In the genomic region with DNA sequence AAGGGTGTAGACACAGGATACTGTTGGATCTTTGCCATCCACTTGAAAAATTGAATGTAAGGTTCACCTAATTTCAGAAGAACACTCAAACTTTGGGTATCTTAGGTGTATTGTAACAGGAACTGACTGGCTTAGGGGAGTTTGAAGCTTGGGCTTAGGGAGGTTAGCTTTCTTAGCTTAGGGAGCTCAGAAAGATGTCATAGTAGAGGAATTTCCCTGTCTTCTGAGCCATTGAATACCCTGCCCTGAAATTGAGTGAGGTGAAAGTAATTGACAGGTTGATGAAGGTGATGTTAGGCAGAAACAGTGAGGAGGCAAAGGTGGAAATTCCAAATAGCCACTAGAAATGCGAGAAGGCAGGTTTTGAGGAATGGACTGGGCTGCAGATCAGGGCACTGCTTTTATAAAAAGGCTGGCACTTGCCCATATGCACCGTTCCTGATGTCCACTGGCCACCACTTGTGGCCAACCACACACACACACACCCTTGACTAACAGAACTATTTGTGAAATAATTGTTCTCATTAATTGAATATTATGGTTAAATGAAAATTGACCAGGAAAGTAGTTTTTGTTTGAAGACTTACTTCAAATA, we compare ENCODE assay signal across 19 cellular contexts. TPM values are rescaled to one million over a fixed set of nuclear protein-coding genes. Genes with fewer than 3 reads are reported as not detected.
DNase-seq lines count a peak whose midpoint lies in the region; ATAC-seq and TF ChIP-seq lines count a peak whose summit lies in the region.
"Had no signal": no experiment of that assay in that cellular context is flagged by ENCODE, and none has a peak within 500 bp of the region (broad histone marks: within the 10 kb centered on the region; RNA-seq: fewer than 3 reads in every experiment).

No MANE protein-coding gene starts in this region.

- TF ChIP-seq CTCF in gastrocnemius medialis (IDR thresholded peaks at IDR 0.05 in 4 of 5, conservative IDR thresholded peaks at IDR 0.05 in 1 of 5): no peak

- H3K9me3 ChIP-seq in gastrocnemius medialis: no peaks in the 10 kb centered on the region
- H3K9me3 ChIP-seq: adrenal gland, vagina had no signal

- no peak for DNase-seq in activated T-cell treated with anti-CD3 and anti-CD28 coated beads, Interleukin-2, amount 50 U/mL, for 24 hours
- no peak for DNase-seq in activated T-cell treated with anti-CD3 and anti-CD28 coated beads, Interleukin-2, amount 50 U/mL, for 4 hours
- DNase-seq in left kidney (ENCODE audit: low read depth, low spot score) (peak; percentile 10), gastrocnemius medialis (no peak), NCI-H1417 (lab: John Stamatoyannopoulos, UW) (no peak), SKM-1 treated with dmso at 0.1 percent for 144 hours (lab: John Stamatoyannopoulos, UW; ENCODE audit: unreplicated experiment) (no peak)
- DNase-seq: ACHN; activated CD4-positive, alpha-beta T cell treated with anti-CD3 and anti-CD28 coated beads, Interleukin-2, amount 10 ng/mL, durations not matched to agents 7 days and 5 days; activated T-cell treated with anti-CD3 and anti-CD28 coated beads, Interleukin-2, amount 50 U/mL, for 48 hours; adrenal gland; foreskin melanocyte; NCI-H1048; occipital lobe; SIG-M5; stimulated activated naive CD4-positive, alpha-beta T cell had no signal

- H3K4me3 Mint-ChIP-seq in activated T-cell treated with anti-CD3 and anti-CD28 coated beads, Interleukin-2, amount 50 U/mL, for 24 hours: no peak overlapping the region
- H3K4me3 Mint-ChIP-seq in activated T-cell treated with anti-CD3 and anti-CD28 coated beads, Interleukin-2, amount 50 U/mL, for 4 hours: no peak overlapping the region
- H3K4me3 Mint-ChIP-seq: activated CD4-positive, alpha-beta T cell treated with anti-CD3 and anti-CD28 coated beads, Interleukin-2, amount 10 ng/mL, durations not matched to agents 7 days and 5 days had no signal

- H3K36me3 Mint-ChIP-seq in activated T-cell treated with anti-CD3 and anti-CD28 coated beads, Interleukin-2, amount 50 U/mL, for 24 hours (ENCODE audit: low read depth): peaks cover 39% of the 10 kb centered on the region
- H3K36me3 Mint-ChIP-seq in activated T-cell treated with anti-CD3 and anti-CD28 coated beads, Interleukin-2, amount 50 U/mL, for 4 hours (ENCODE audit: insufficient read depth): peaks cover 26% of the 10 kb centered on the region

- H3K27ac ChIP-seq in gastrocnemius medialis: peak overlapping the region; percentile 15 to 49 (median 34)
- H3K27ac ChIP-seq: adrenal gland, vagina had no signal

- intact Hi-C loops in gastrocnemius medialis (cut with DNase I; ENCODE audit: low total_unique reads): no loop called here

- peaks cover 80 to 93% of the 10 kb centered on the region in 2 donors for H3K4me1 ChIP-seq in gastrocnemius medialis

- H3K4me1 Mint-ChIP-seq in activated T-cell treated with anti-CD3 and anti-CD28 coated beads, Interleukin-2, amount 50 U/mL, for 24 hours (ENCODE audit: low read depth): peaks cover 74% of the 10 kb centered on the region
- H3K4me1 Mint-ChIP-seq in activated T-cell treated with anti-CD3 and anti-CD28 coated beads, Interleukin-2, amount 50 U/mL, for 4 hours (ENCODE audit: low read depth): peaks cover 74% of the 10 kb centered on the region

- no peaks in the 10 kb centered on the region for H3K9me3 Mint-ChIP-seq in activated T-cell treated with anti-CD3 and anti-CD28 coated beads, Interleukin-2, amount 50 U/mL, for 24 hours
- H3K9me3 Mint-ChIP-seq in activated T-cell treated with anti-CD3 and anti-CD28 coated beads, Interleukin-2, amount 50 U/mL, for 4 hours: no peaks in the 10 kb centered on the region
- H3K9me3 Mint-ChIP-seq: activated CD4-positive, alpha-beta T cell treated with anti-CD3 and anti-CD28 coated beads, Interleukin-2, amount 10 ng/mL, durations not matched to agents 7 days and 5 days had no signal

- no peak for TF ChIP-seq POLR2A in gastrocnemius medialis (IDR thresholded peaks at IDR 0.05)

- no peaks in the 10 kb centered on the region for H3K27me3 Mint-ChIP-seq in activated T-cell treated with anti-CD3 and anti-CD28 coated beads, Interleukin-2, amount 50 U/mL, for 24 hours
- no peaks in the 10 kb centered on the region for H3K27me3 Mint-ChIP-seq in activated T-cell treated with anti-CD3 and anti-CD28 coated beads, Interleukin-2, amount 50 U/mL, for 4 hours (ENCODE audit: low read depth)
- H3K27me3 Mint-ChIP-seq: activated CD4-positive, alpha-beta T cell treated with anti-CD3 and anti-CD28 coated beads, Interleukin-2, amount 10 ng/mL, durations not matched to agents 7 days and 5 days had no signal

- in situ Hi-C loops in gastrocnemius medialis (cut with MboI; ENCODE audit: low sequenced_read_pairs in 4 of 4): no loop called here

- H3K27me3 ChIP-seq in gastrocnemius medialis: no peaks in the 10 kb centered on the region
- H3K27me3 ChIP-seq: adrenal gland, vagina had no signal

- no peaks in the 10 kb centered on the region for H3K36me3 ChIP-seq in gastrocnemius medialis
- H3K36me3 ChIP-seq: adrenal gland, vagina had no signal

- no peak for ATAC-seq in activated T-cell treated with anti-CD3 and anti-CD28 coated beads, Interleukin-2, amount 50 U/mL, for 4 hours
- ATAC-seq in SK-N-SH treated with all-trans-retinoic acid at 6 μM for 48 hours (0 out of 3 replicates have a peak, but pooled peaks have one; percentile 23), gastrocnemius medialis (peak in 1 of 2 donors; percentile 58), HG02938 (IDR thresholded peaks at IDR 0.05; ENCODE audit: unreplicated experiment) (no peak)
- ATAC-seq: HCT116 had no signal

- peak overlapping the region; percentile 22 for H3K27ac Mint-ChIP-seq in activated T-cell treated with anti-CD3 and anti-CD28 coated beads, Interleukin-2, amount 50 U/mL, for 24 hours
- H3K27ac Mint-ChIP-seq: activated CD4-positive, alpha-beta T cell treated with anti-CD3 and anti-CD28 coated beads, Interleukin-2, amount 10 ng/mL, durations not matched to agents 7 days and 5 days had no signal

- H3K4me3 ChIP-seq in gastrocnemius medialis: peak overlapping the region in 1 of 4 donors; percentile 5
- H3K4me3 ChIP-seq: adrenal gland, vagina had no signal

TF ChIP-seq in SK-N-SH treated with all-trans-retinoic acid at 6 μM for 48 hours, 23 proteins besides CTCF, POLR2A, EP300 and RAD21:
- TF ChIP-seq PPARA (CRISPR knock-in tag; IDR thresholded peaks at IDR 0.05; ENCODE audit: borderline replicate concordance) (no peak), ZC3H10 (CRISPR knock-in tag; IDR thresholded peaks at IDR 0.05) (no peak), ZFP3 (CRISPR knock-in tag; IDR thresholded peaks at IDR 0.05) (no peak), ISL1 (CRISPR knock-in tag; IDR thresholded peaks at IDR 0.05) (no peak), GLIS3 (CRISPR knock-in tag; IDR thresholded peaks at IDR 0.05) (no peak), BACH2 (CRISPR knock-in tag; IDR thresholded peaks at IDR 0.05; ENCODE audit: borderline replicate concordance) (no peak), CREB5 (CRISPR knock-in tag; IDR thresholded peaks at IDR 0.05; ENCODE audit: low read depth) (no peak), ZFP30 (CRISPR knock-in tag; IDR thresholded peaks at IDR 0.05) (no peak)
- TF ChIP-seq, protein P1, sequence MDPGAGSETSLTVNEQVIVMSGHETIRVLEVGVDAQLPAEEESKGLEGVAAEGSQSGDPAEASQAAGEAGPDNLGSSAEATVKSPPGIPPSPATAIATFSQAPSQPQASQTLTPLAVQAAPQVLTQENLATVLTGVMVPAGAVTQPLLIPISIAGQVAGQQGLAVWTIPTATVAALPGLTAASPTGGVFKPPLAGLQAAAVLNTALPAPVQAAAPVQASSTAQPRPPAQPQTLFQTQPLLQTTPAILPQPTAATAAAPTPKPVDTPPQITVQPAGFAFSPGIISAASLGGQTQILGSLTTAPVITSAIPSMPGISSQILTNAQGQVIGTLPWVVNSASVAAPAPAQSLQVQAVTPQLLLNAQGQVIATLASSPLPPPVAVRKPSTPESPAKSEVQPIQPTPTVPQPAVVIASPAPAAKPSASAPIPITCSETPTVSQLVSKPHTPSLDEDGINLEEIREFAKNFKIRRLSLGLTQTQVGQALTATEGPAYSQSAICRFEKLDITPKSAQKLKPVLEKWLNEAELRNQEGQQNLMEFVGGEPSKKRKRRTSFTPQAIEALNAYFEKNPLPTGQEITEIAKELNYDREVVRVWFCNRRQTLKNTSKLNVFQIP (CRISPR knock-in tag; IDR thresholded peaks at IDR 0.05; ENCODE audit: borderline replicate concordance, low read depth): no peak

RNA-seq across cellular contexts. Expression of gene BACH1, which starts 16.5 kb away (rescaled TPM):
- total RNA-seq in activated T-cell treated with anti-CD3 and anti-CD28 coated beads, Interleukin-2, amount 50 U/mL, for 4 hours: 10 to 100 TPM; 20.8 to 31.0 (median 23.8) TPM
- 10 to 100 TPM; 52.4 to 72.7 (median 62.7) TPM for total RNA-seq in gastrocnemius medialis
